ENCODE assay signal across 10 cellular contexts in the genomic region with DNA sequence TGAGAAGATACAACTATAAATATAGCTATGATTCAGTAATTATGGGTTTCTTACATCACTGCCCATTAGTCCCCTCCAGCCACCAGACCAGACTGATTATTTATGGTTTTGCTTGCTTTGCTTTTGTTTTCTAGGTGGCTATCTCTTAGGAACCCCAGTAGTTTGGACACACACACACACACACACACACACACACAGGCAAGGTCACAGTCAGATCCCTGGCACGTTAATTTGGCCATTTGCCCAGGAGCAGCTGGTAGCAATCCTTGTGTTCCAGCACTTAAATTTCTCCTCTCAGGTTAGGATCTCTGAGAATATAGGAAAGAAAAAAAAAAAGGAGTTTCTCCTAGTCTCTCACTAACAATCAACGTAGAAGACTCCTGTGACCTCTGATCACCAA.
DNase-seq lines count a peak whose midpoint lies in the region; ATAC-seq and TF ChIP-seq lines count a peak whose summit lies in the region.
"Had no signal": no experiment of that assay in that cellular context is flagged by ENCODE, and none has a peak within 500 bp of the region (broad histone marks: within the 10 kb centered on the region; RNA-seq: fewer than 3 reads in every experiment).

No MANE protein-coding gene starts in this region.

- H3K27ac Mint-ChIP-seq in memory B cell = peak overlapping the region; percentile 84
- H3K27ac Mint-ChIP-seq in progenitor cell of endocrine pancreas = no peak overlapping the region

- ATAC-seq in memory B cell (ENCODE audit: low read depth) (no peak), HG02642 (IDR thresholded peaks at IDR 0.05; ENCODE audit: poor library complexity, unreplicated experiment) (no peak), HG03457 (IDR thresholded peaks at IDR 0.05; ENCODE audit: unreplicated experiment) (no peak)
- ATAC-seq: gastrocnemius medialis had no signal

- H3K36me3 Mint-ChIP-seq in memory B cell (peaks cover 27% of the 10 kb centered on the region), progenitor cell of endocrine pancreas (ENCODE audit: insufficient read depth) (peaks cover 3% of the 10 kb centered on the region)

- H3K4me1 Mint-ChIP-seq in memory B cell = peaks cover 24% of the 10 kb centered on the region
- peaks cover 8% of the 10 kb centered on the region for H3K4me1 Mint-ChIP-seq in progenitor cell of endocrine pancreas (ENCODE audit: low read depth)

- DNase-seq in Daoy (ENCODE audit: low read depth) (peak; percentile 37), NCI-H1105 treated with DMSO at 0.1 percent for 48 hours (lab: John Stamatoyannopoulos, UW) (peak; percentile 94), astrocyte of the spinal cord (ENCODE audit: low read depth, low spot score) (peak; percentile 29), memory B cell (ENCODE audit: low spot score in 2 of 2) (no peak), epidermal melanocyte (ENCODE audit: insufficient read length, low spot score) (no peak), progenitor cell of endocrine pancreas (ENCODE audit: low spot score, unreplicated experiment) (no peak)
- DNase-seq: activated naive CD4-positive, alpha-beta T cell treated with Interleukin-2 at 50 U/mL for 16 hours; gastrocnemius medialis had no signal

- H3K4me3 Mint-ChIP-seq in memory B cell (no peak overlapping the region), progenitor cell of endocrine pancreas (ENCODE audit: low read depth) (no peak overlapping the region)

- H3K9me3 Mint-ChIP-seq in memory B cell (peaks cover 6% of the 10 kb centered on the region), progenitor cell of endocrine pancreas (ENCODE audit: low read depth) (peaks cover 14% of the 10 kb centered on the region)

- in situ Hi-C loops in astrocyte of the spinal cord (cut with HindIII; ENCODE audit: low sequenced_read_pairs) = no loop called here

- TF ChIP-seq CTCF in astrocyte of the spinal cord (IDR thresholded peaks at IDR 0.05; ENCODE audit: low read depth, low read length) (no peak), progenitor cell of endocrine pancreas (IDR thresholded peaks at IDR 0.05; ENCODE audit: unreplicated experiment) (no peak)

- no peaks in the 10 kb centered on the region for H3K27me3 Mint-ChIP-seq in memory B cell
- H3K27me3 Mint-ChIP-seq in progenitor cell of endocrine pancreas = no peaks in the 10 kb centered on the region

- no peak overlapping the region for H3K4me3 ChIP-seq in astrocyte of the spinal cord (ENCODE audit: low read depth, low read length)
- H3K4me3 ChIP-seq: gastrocnemius medialis had no signal

Comparison
In these comparisons a context has a peak if more than half of its experiments do, and no peak if none do; other contexts are left out.
1. DNase-seq: peak in Daoy (single experiment), NCI-H1105 treated with DMSO at 0.1 percent for 48 hours (single experiment) and astrocyte of the spinal cord (single experiment); none in memory B cell (0 of 2), epidermal melanocyte (single experiment) and progenitor cell of endocrine pancreas (single experiment).